ENCODE assay signal across 8 cellular contexts in the genomic region with DNA sequence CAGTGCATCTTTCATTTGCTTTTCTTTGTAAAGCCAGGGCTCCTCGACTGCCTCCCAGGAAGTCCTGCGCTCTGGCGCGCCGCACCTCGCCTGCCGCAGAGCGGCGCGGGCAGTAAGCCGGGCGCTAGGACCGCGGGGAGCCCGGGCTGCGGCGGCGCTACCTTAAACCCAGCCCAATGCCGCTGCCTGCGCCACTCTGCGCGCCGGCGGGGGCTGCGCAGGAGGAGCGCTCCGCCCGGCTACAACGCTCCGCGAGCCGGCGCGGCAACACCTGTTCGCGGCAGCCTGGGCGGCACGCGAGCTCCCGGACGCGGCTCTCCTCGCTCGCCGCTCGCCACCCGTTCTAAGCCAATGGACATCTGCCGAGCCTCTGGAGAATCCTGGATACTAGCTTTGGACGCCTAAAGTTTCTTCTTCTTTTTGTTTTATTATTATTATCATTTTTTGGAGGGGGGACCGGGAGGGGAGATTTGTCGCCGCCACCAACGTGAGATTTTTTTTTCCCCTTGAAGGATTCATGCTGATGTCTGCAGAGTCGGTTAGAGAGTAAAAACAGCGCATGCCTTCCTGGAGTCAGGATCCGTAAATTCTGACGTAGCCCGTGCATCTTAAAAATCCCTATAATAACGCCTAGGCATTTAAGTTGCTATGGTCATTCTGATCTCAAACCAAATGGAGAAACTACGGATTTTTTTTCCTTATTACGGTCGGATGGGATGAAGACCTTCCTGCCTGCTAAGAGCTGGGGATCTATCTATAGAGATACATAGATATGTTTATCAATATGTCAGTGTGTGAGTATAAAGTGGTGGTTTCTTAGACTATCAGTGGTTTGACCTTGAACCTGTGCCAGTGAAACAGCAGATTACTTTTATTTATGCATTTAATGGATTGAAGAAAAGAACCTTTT. TPM values are rescaled to one million over a fixed set of nuclear protein-coding genes. Genes with fewer than 3 reads are reported as not detected.
A peak's percentile ranks its signal among the peaks of the same experiment; 100 is the strongest.
DNase-seq lines count a peak whose midpoint lies in the region; ATAC-seq and TF ChIP-seq lines count a peak whose summit lies in the region.

FGF9 (plus strand) TSS at position 191 of the 910 bp plus-strand sequence. CDS start 840 bp downstream, outside the sequence.

- H3K27ac Mint-ChIP-seq in H9, result no peak within 1 kb of the TSS

- peak within 1 kb of the TSS; percentile 76 to 91 for H3K4me3 Mint-ChIP-seq in H9

- peaks cover 35% of the 10 kb centered on the region for H3K23me2 ChIP-seq in H9 (ENCODE audit: insufficient read length, low read depth, low read length, poor library complexity, severe bottlenecking)

- H3K9me3 ChIP-seq in H9 (ENCODE audit: control insufficient read depth, low read depth, low read length) (no peaks in the 10 kb centered on the region), MM.1S (replicated peaks; ENCODE audit: insufficient read depth, low read length) (no peaks in the 10 kb centered on the region), adipocyte (ENCODE audit: control insufficient read depth, low read length) (no peaks in the 10 kb centered on the region), psoas muscle (no peaks in the 10 kb centered on the region)

- no peak within 1 kb of the TSS for H2BK15ac ChIP-seq in H9 (ENCODE audit: low read depth, low read length)

- H2BK5ac ChIP-seq in H9 (ENCODE audit: insufficient read length, low read length), result no peak within 1 kb of the TSS

- H3K27me3 ChIP-seq in H9 (ENCODE audit: insufficient read depth, low read length) (peaks cover 58% of the 10 kb centered on the region), MM.1S (replicated peaks; ENCODE audit: insufficient read depth, low read length) (no peaks in the 10 kb centered on the region), adipocyte (replicated peaks; ENCODE audit: control insufficient read depth, insufficient read depth, low read length) (peaks cover 62% of the 10 kb centered on the region), psoas muscle (ENCODE audit: insufficient read depth in 3 of 3, low read length in 2 of 3) (peaks cover 0 to 66% (median 5%) of the 10 kb centered on the region in 3 donors)

- H3K56ac ChIP-seq in H9 (ENCODE audit: insufficient read length, low read depth, low read length), result no peak within 1 kb of the TSS

- H3K27ac ChIP-seq in H9 (ENCODE audit: insufficient read length, low read depth, low read length) (no peak within 1 kb of the TSS), MM.1S (ENCODE audit: low read length) (peak within 1 kb of the TSS; percentile 81), psoas muscle (peak within 1 kb of the TSS; percentile 41)

- H3K4me3 ChIP-seq in MM.1S (ENCODE audit: low read length), result peak within 1 kb of the TSS; percentile 70
- H3K4me3 ChIP-seq in adipocyte (ENCODE audit: low read length), result peak within 1 kb of the TSS; percentile 82
- peak within 1 kb of the TSS; percentile 79 for H3K4me3 ChIP-seq in psoas muscle

- H3K18ac ChIP-seq in H9 (ENCODE audit: insufficient read length, low read depth, low read length), result peak within 1 kb of the TSS; percentile 84

- H4K20me1 ChIP-seq in H9 (ENCODE audit: control insufficient read depth, insufficient read depth, insufficient read length) (no peaks in the 10 kb centered on the region), MM.1S (ENCODE audit: insufficient read depth, low read length) (no peaks in the 10 kb centered on the region)

- peaks cover 20% of the 10 kb centered on the region for H3F3A ChIP-seq in MM.1S (ENCODE audit: insufficient read depth, low read length)

- peak; percentile 88 for DNase-seq in H9
- DNase-seq in MM.1S, result peak; percentile 81
- peak; percentile 64 for DNase-seq in SKM-1 treated with dmso at 0.1 percent for 144 hours (lab: John Stamatoyannopoulos, UW; ENCODE audit: unreplicated experiment)
- DNase-seq in adipocyte (ENCODE audit: low read depth), result peak; percentile 84
- DNase-seq in left ventricle myocardium superior, result peak; percentile 89
- DNase-seq in psoas muscle, result peak; percentile 81 to 85
- no peak for DNase-seq in OCI-M2 (lab: John Stamatoyannopoulos, UW; ENCODE audit: unreplicated experiment)

- H2AFZ ChIP-seq in H9 (ENCODE audit: low read length) (peak within 1 kb of the TSS; percentile 66), MM.1S (ENCODE audit: low read length) (peak within 1 kb of the TSS; percentile 75)

- H3K79me2 ChIP-seq in H9 (ENCODE audit: insufficient read depth, low read length) (no peaks in the 10 kb centered on the region), MM.1S (ENCODE audit: low read length) (no peaks in the 10 kb centered on the region)

- no peaks in the 10 kb centered on the region for H3K9me2 ChIP-seq in MM.1S (replicated peaks; ENCODE audit: insufficient read depth, low read length)

- peaks cover 38 to 47% of the 10 kb centered on the region in 2 experiments for H3K4me1 Mint-ChIP-seq in H9

- H3K4me1 ChIP-seq in H9 (ENCODE audit: insufficient read depth, low read length) (peaks cover 8% of the 10 kb centered on the region; the same call in 1 of the 2 replicates), MM.1S (ENCODE audit: low read length) (peaks cover 10% of the 10 kb centered on the region; the same call in 1 of the 2 replicates), adipocyte (ENCODE audit: control insufficient read depth, insufficient read depth, low read length) (peaks cover 20% of the 10 kb centered on the region), psoas muscle (peaks cover 17% of the 10 kb centered on the region)

- H4K91ac ChIP-seq in H9 (ENCODE audit: insufficient read length, low read depth, low read length), result no peak within 1 kb of the TSS

- H4K5ac ChIP-seq in H9 (ENCODE audit: insufficient read length, low read depth, low read length), result no peak within 1 kb of the TSS

- peak; percentile 62 for TF ChIP-seq POLR2A in GM10847 (IDR thresholded peaks at IDR 0.05; ENCODE audit: extremely low read depth, insufficient read length)

- no peak within 1 kb of the TSS for H2AK5ac ChIP-seq in H9 (ENCODE audit: insufficient read length, low read length)

- peak within 1 kb of the TSS; percentile 76 for H3K14ac ChIP-seq in H9 (ENCODE audit: insufficient read depth, low read length)

- H3K9me3 Mint-ChIP-seq in H9, result peaks cover 0 to 2% of the 10 kb centered on the region in 2 experiments; a peak in 2 of 5 replicates

- no peak within 1 kb of the TSS for H3K23ac ChIP-seq in H9 (ENCODE audit: insufficient read length, low read depth, low read length)

- no peak within 1 kb of the TSS for H2BK20ac ChIP-seq in H9 (ENCODE audit: low read depth, low read length, poor library complexity, severe bottlenecking)

- no peak for TF ChIP-seq CTCF in H9 (conservative IDR thresholded peaks at IDR 0.05)
- no peak for TF ChIP-seq CTCF in MM.1S (IDR thresholded peaks at IDR 0.05; ENCODE audit: low read length)
- no peak for TF ChIP-seq CTCF in psoas muscle (IDR thresholded peaks at IDR 0.05)

- H3K4ac ChIP-seq in H9 (ENCODE audit: low read depth, low read length), result no peak within 1 kb of the TSS

- whole genome bisulfite sequencing in H9 (ENCODE audit: extremely low coverage, insufficient read length, low lambda C conversion rate), result no CpG with 5 or more reads among the region's 62 CpGs
- WGBS in psoas muscle, 3 donors, result 0 to 1% (median 1%) methylated on average over 59 to 62 of the region's 62 CpGs

- H3K79me1 ChIP-seq in H9 (ENCODE audit: insufficient read depth, low read depth, low read length, poor library complexity, severe bottlenecking), result no peaks in the 10 kb centered on the region

- H3T11ph ChIP-seq in H9 (ENCODE audit: low read length), result no peak within 1 kb of the TSS

- H2BK120ac ChIP-seq in H9 (ENCODE audit: low read depth, low read length, poor library complexity, severe bottlenecking), result no peak within 1 kb of the TSS

- no peaks in the 10 kb centered on the region for H3K36me3 ChIP-seq in MM.1S (replicated peaks; ENCODE audit: insufficient read depth, low read length)
- no peaks in the 10 kb centered on the region for H3K36me3 ChIP-seq in adipocyte (ENCODE audit: control insufficient read depth, insufficient read depth, low read length, severe bottlenecking)
- H3K36me3 ChIP-seq in psoas muscle (ENCODE audit: insufficient read depth in 1 of 2, low read depth in 1 of 2), result no peaks in the 10 kb centered on the region

- intact Hi-C loops in left ventricle myocardium superior (cut with micrococcal nuclease) (no loop called here), psoas muscle (cut with DNase I) (no loop called here)

- H4K8ac ChIP-seq in H9 (replicated peaks; ENCODE audit: insufficient read length, low read depth, low read length), result no peak within 1 kb of the TSS

- H2BK12ac ChIP-seq in H9 (ENCODE audit: insufficient read length, low read depth, low read length), result no peak within 1 kb of the TSS

- H3K27me3 Mint-ChIP-seq in H9 (ENCODE audit: low read depth), result peaks cover 91% of the 10 kb centered on the region

- H3K36me3 Mint-ChIP-seq in H9 (ENCODE audit: insufficient read depth in 1 of 3, low read depth in 3 of 3), result no peaks in the 10 kb centered on the region

- H3K4me2 ChIP-seq in H9 (ENCODE audit: insufficient read depth, insufficient read length, low read length) (peak within 1 kb of the TSS; percentile 99), MM.1S (ENCODE audit: low read depth, low read length) (peak within 1 kb of the TSS; percentile 85)

- H3K9ac ChIP-seq in H9 (ENCODE audit: extremely low read depth, insufficient read length, low read length), result peak within 1 kb of the TSS; percentile 44
- H3K9ac ChIP-seq in MM.1S (ENCODE audit: low read length), result peak within 1 kb of the TSS; percentile 81
- no peak within 1 kb of the TSS for H3K9ac ChIP-seq in adipocyte (ENCODE audit: low read length)

- ATAC-seq in left ventricle myocardium superior (peak; percentile 83), psoas muscle (peak; percentile 86 to 89 (median 87))

RNA-seq across cellular contexts. Expression of gene FGF9, which starts in this region (rescaled TPM):
- total RNA-seq in H9 (2021), result 0.20 and 0.22 TPM in 2 replicates
- total RNA-seq in left ventricle myocardium superior, result 12.1 TPM
- total RNA-seq in psoas muscle, result 1 to 10 TPM; 1.2 to 1.7 (median 1.6) TPM
- under 1 TPM; 0.69 to 1.00 (median 0.72) TPM for polyA plus RNA-seq in psoas muscle

Comparison
In these comparisons a context has a peak if more than half of its experiments do, and no peak if none do; other contexts are left out.
1. Peak in DNase-seq, H3K9ac ChIP-seq and H3K4me2 ChIP-seq in H9; RNA of the gene not detected or under 1 TPM.